In the genomic region with DNA sequence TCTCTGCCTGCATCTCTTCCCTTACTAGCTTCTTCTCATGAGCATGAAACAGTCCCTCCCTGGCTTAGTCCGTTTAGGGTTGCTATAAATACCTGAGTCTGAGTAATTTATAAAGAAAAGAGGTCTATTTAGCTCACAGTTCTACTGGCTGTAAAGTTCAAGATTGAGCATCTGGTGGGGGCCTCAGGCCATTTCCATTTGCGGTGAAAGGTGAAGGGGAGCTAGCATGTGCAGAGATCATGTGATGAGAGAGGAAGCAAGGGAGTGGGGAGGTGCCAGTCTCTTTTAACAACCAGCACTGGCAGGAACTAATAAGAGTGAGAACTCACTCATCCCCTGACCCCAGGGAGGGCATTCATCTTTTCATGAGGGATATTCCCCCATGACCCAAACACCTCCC, we compare ENCODE assay signal across 9 cellular contexts. TPM values are rescaled to one million over a fixed set of nuclear protein-coding genes. Genes with fewer than 3 reads are reported as not detected.
DNase-seq lines count a peak whose midpoint lies in the region; ATAC-seq, FAIRE-seq and TF ChIP-seq lines count a peak whose summit lies in the region.
"Had no signal": no experiment of that assay in that cellular context is flagged by ENCODE, and none has a peak within 500 bp of the region (broad histone marks: within the 10 kb centered on the region; RNA-seq: fewer than 3 reads in every experiment).

No MANE protein-coding gene starts in this region.

- intact Hi-C loops in activated T-helper 2 cell treated with anti-CD3 and anti-CD28 coated beads, Interferon-gamma antibody, Interleukin-2, Interleukin-4, amounts not matched to agents 10 μg/mL and 5 μg/mL and 100 μg/mL, durations not matched to agents 14 hours and 24 hours and 36 hours (cut with micrococcal nuclease), result no loop called here
- intact Hi-C loops in Right ventricle myocardium inferior (cut with DNase I), result no loop called here

- FAIRE-seq in GM12892 (lab: Jason Lieb, UNC), result peak; percentile 63
- FAIRE-seq in H54 (lab: Jason Lieb, UNC), result no peak

- H3K9me3 Mint-ChIP-seq in activated T-helper 2 cell treated with anti-CD3 and anti-CD28 coated beads, Interferon-gamma antibody, Interleukin-2, Interleukin-4, amounts not matched to agents 10 μg/mL and 5 μg/mL and 100 μg/mL, durations not matched to agents 14 hours and 24 hours and 36 hours, result no peaks in the 10 kb centered on the region

- no peak overlapping the region for H3K27ac Mint-ChIP-seq in activated T-helper 2 cell treated with anti-CD3 and anti-CD28 coated beads, Interferon-gamma antibody, Interleukin-2, Interleukin-4, amounts not matched to agents 10 μg/mL and 5 μg/mL and 100 μg/mL, durations not matched to agents 14 hours and 24 hours and 36 hours

- DNase-seq in GM12892 (ENCODE audit: insufficient read length) (peak; percentile 11), H54 (ENCODE audit: insufficient read length, low spot score) (no peak), Right ventricle myocardium inferior (ENCODE audit: missing footprints) (no peak)
- DNase-seq in activated T-helper 2 cell treated with anti-CD3 and anti-CD28 coated beads, Interferon-gamma antibody, Interleukin-2, Interleukin-4, amounts not matched to agents 10 μg/mL and 5 μg/mL and 100 μg/mL, durations not matched to agents 14 hours and 24 hours and 36 hours (ENCODE audit: low spot score), result no peak
- DNase-seq in activated CD4-positive, alpha-beta T cell treated with anti-CD3 and anti-CD28 coated beads, Interleukin-2, amount 50 U/mL, for 48 hours, result no peak
- DNase-seq: activated naive CD4-positive, alpha-beta T cell had no signal

- ATAC-seq in GM19397 (IDR thresholded peaks at IDR 0.05; ENCODE audit: unreplicated experiment) (peak; percentile 71), HG02798 (IDR thresholded peaks at IDR 0.05; ENCODE audit: poor library complexity, unreplicated experiment) (peak; percentile 82), HG03575 (IDR thresholded peaks at IDR 0.05; ENCODE audit: extremely low read depth, insufficient number of reproducible peaks, low FRiP score, unreplicated experiment) (peak; percentile 86), Right ventricle myocardium inferior (no peak)

- H3K27me3 Mint-ChIP-seq in activated T-helper 2 cell treated with anti-CD3 and anti-CD28 coated beads, Interferon-gamma antibody, Interleukin-2, Interleukin-4, amounts not matched to agents 10 μg/mL and 5 μg/mL and 100 μg/mL, durations not matched to agents 14 hours and 24 hours and 36 hours (ENCODE audit: low read depth), result no peaks in the 10 kb centered on the region

- H3K4me3 Mint-ChIP-seq in activated T-helper 2 cell treated with anti-CD3 and anti-CD28 coated beads, Interferon-gamma antibody, Interleukin-2, Interleukin-4, amounts not matched to agents 10 μg/mL and 5 μg/mL and 100 μg/mL, durations not matched to agents 14 hours and 24 hours and 36 hours (ENCODE audit: low read depth), result no peak overlapping the region

- H3K4me1 Mint-ChIP-seq in activated T-helper 2 cell treated with anti-CD3 and anti-CD28 coated beads, Interferon-gamma antibody, Interleukin-2, Interleukin-4, amounts not matched to agents 10 μg/mL and 5 μg/mL and 100 μg/mL, durations not matched to agents 14 hours and 24 hours and 36 hours (ENCODE audit: low read depth), result peaks cover 11% of the 10 kb centered on the region

- H3K36me3 Mint-ChIP-seq in activated T-helper 2 cell treated with anti-CD3 and anti-CD28 coated beads, Interferon-gamma antibody, Interleukin-2, Interleukin-4, amounts not matched to agents 10 μg/mL and 5 μg/mL and 100 μg/mL, durations not matched to agents 14 hours and 24 hours and 36 hours (ENCODE audit: low read depth), result peaks cover 21% of the 10 kb centered on the region

- TF ChIP-seq POLR2A in GM12892 (IDR thresholded peaks at IDR 0.05; ENCODE audit: low read depth, low read length) (no peak), H54 (IDR thresholded peaks at IDR 0.05; ENCODE audit: low read depth, low read length) (no peak)

RNA-seq across cellular contexts. Expression of a gene that starts 26.8 kb away (rescaled TPM):
- polyA plus RNA-seq in GM12892 (2012; ENCODE audit: missing spikeins), result 12.9 TPM
- total RNA-seq in activated T-helper 2 cell treated with anti-CD3 and anti-CD28 coated beads, Interferon-gamma antibody, Interleukin-2, Interleukin-4, amounts not matched to agents 10 μg/mL and 5 μg/mL and 100 μg/mL, durations not matched to agents 14 hours and 24 hours and 36 hours, result 40.9 and 42.2 TPM in 2 replicates
- 30.5 TPM for total RNA-seq in Right ventricle myocardium inferior
